Comparison of ENCODE assay signal across 13 cellular contexts in the genomic region with DNA sequence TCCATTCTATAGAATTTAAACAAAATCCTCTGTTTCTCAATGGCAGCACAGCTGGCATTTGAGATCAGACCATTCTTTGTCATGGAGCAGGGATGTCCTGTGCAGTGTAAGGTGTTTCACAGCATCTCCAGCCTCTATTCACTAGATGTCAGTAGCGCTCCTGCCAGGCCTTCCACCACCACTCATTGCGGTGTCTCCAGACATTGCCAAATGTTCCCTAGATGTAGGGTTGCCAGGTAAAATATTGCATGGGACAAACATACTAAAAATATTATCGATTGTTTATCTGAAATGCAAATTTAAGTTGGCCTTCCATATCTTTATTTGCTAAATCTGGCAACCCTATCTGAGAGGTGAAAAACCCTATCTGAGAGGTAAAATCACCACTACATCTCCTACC. TPM values are rescaled to one million over a fixed set of nuclear protein-coding genes. Genes with fewer than 3 reads are reported as not detected.
DNase-seq lines count a peak whose midpoint lies in the region; ATAC-seq, FAIRE-seq and TF ChIP-seq lines count a peak whose summit lies in the region.
"Had no signal": no experiment of that assay in that cellular context is flagged by ENCODE, and none has a peak within 500 bp of the region (broad histone marks: within the 10 kb centered on the region; RNA-seq: fewer than 3 reads in every experiment).

No MANE protein-coding gene starts in this region.

- H3K4me2 ChIP-seq in keratinocyte (ENCODE audit: control insufficient read depth, extremely low read depth, insufficient read depth, low read depth, low read length), result no peak overlapping the region

- no peaks in the 10 kb centered on the region for H3K4me1 ChIP-seq in Panc1 (ENCODE audit: control insufficient read depth, insufficient read depth, low read length)
- peaks cover 9% of the 10 kb centered on the region for H3K4me1 ChIP-seq in keratinocyte (ENCODE audit: control insufficient read depth, extremely low read depth, insufficient read depth, low read length)

- H3K9me3 ChIP-seq in Panc1 (ENCODE audit: control insufficient read depth, insufficient read depth, low read depth, low read length) (no peaks in the 10 kb centered on the region), keratinocyte (ENCODE audit: control insufficient read depth, low read depth, low read length) (no peaks in the 10 kb centered on the region)

- no peak for FAIRE-seq in keratinocyte (lab: Jason Lieb, UNC)
- FAIRE-seq: D721Med, RCC 7860 had no signal

- no peaks in the 10 kb centered on the region for H3K79me2 ChIP-seq in keratinocyte (ENCODE audit: control insufficient read depth, insufficient read depth, low read length)

- POLR2A ChIA-PET in Panc1 (lab: Charles Lee), result no interaction called here

- intact Hi-C loops in Panc1 (cut with micrococcal nuclease; ENCODE audit: unreplicated experiment), result no loop called here

- no peak overlapping the region for H2AFZ ChIP-seq in keratinocyte (ENCODE audit: control insufficient read depth, low read length)

- H3K36me3 ChIP-seq in Panc1 (ENCODE audit: control insufficient read depth, insufficient read depth, low read length) (no peaks in the 10 kb centered on the region), keratinocyte (ENCODE audit: control insufficient read depth in 2 of 2, extremely low read depth in 1 of 2, insufficient read depth in 2 of 2, low read length in 2 of 2) (no peaks in the 10 kb centered on the region)

- DNase-seq in GM13976 (ENCODE audit: low spot score) (no peak), Panc1 (ENCODE audit: low read depth, low spot score) (no peak), keratinocyte (ENCODE audit: low read depth, low spot score) (no peak)
- DNase-seq in activated naive CD4-positive, alpha-beta T cell treated with anti-CD3 and anti-CD28 coated beads, Interleukin-2, amount 50 U/mL, for 16 hours, result no peak
- no peak for DNase-seq in activated CD4-positive, alpha-beta T cell treated with anti-CD3 and anti-CD28 coated beads, Interleukin-2, amount 50 U/mL, for 1 hour
- DNase-seq: amniotic stem cell had no signal

- TF ChIP-seq CTCF in C4-2B (conservative IDR thresholded peaks at IDR 0.05) (peak; percentile 26), GM13976 (IDR thresholded peaks at IDR 0.05; ENCODE audit: borderline replicate concordance, control extremely low read depth, extremely low read depth, insufficient read depth, missing control alignments) (peak; percentile 12), Panc1 (IDR thresholded peaks at IDR 0.05) (peak; percentile 73), keratinocyte (optimal IDR thresholded peaks at IDR 0.05 in 1 of 3, IDR thresholded peaks at IDR 0.05 in 1 of 3, conservative IDR thresholded peaks at IDR 0.05 in 1 of 3; ENCODE audit: extremely low read depth in 1 of 3, insufficient read depth in 2 of 3, low read length in 3 of 3) (peak; percentile 36 to 86 (median 48))

- no peaks in the 10 kb centered on the region for H3K9me1 ChIP-seq in keratinocyte (ENCODE audit: control insufficient read depth, extremely low read depth, insufficient read depth, low read length)

- H3K4me3 ChIP-seq in Panc1 (ENCODE audit: low read depth in 2 of 2, low read length in 2 of 2), result no peak overlapping the region
- no peak overlapping the region for H3K4me3 ChIP-seq in keratinocyte (ENCODE audit: control insufficient read depth in 2 of 3, extremely low read depth in 1 of 3, insufficient read depth in 2 of 3, low read depth in 1 of 3, low read length in 3 of 3)

- BruUV-seq in Panc1 (replicated peaks; lab: Mats Ljungman, UMichigan), result no TSS peak

- no peak overlapping the region for H3K9ac ChIP-seq in keratinocyte (ENCODE audit: control insufficient read depth, extremely low read depth, insufficient read depth, low read length)

- ATAC-seq in Panc1 (peak; percentile 87), GM21528 (IDR thresholded peaks at IDR 0.05; ENCODE audit: low FRiP score, unreplicated experiment) (no peak), GM18498 (IDR thresholded peaks at IDR 0.05; ENCODE audit: unreplicated experiment) (no peak)

- no peaks in the 10 kb centered on the region for H4K20me1 ChIP-seq in keratinocyte (ENCODE audit: control insufficient read depth, extremely low read depth, insufficient read depth, low read length)

- dilution Hi-C loops in keratinocyte (cut with MboI; ENCODE audit: extremely low pct_ligation_motif_present, low sequenced_read_pairs), result no loop called here

- H3K27me3 ChIP-seq in Panc1 (ENCODE audit: control insufficient read depth, insufficient read depth, low read length) (peaks cover 7% of the 10 kb centered on the region), keratinocyte (ENCODE audit: control insufficient read depth, extremely low read depth, insufficient read depth, low read length) (no peaks in the 10 kb centered on the region)

- H3K27ac ChIP-seq in C4-2B (no peak overlapping the region), Panc1 (ENCODE audit: low read length) (no peak overlapping the region), keratinocyte (ENCODE audit: control insufficient read depth, insufficient read depth, low read length) (no peak overlapping the region)

- in situ Hi-C loops in GM13976 (cut with MboI; ENCODE audit: low sequenced_read_pairs, unreplicated experiment), result no loop called here
- in situ Hi-C loops in Panc1 (cut with HindIII; ENCODE audit: low pct_unique_long_range_greater_than_20kb, low sequenced_read_pairs), result no loop called here

- CTCF ChIA-PET in Panc1 (lab: Charles Lee), result interaction anchor here (0.8 to 2.3 kb wide), 2 partner anchors 9 to 124 kb away, joined by 5 to 8 read pairs; no protein-coding TSS in a partner anchor

RNA-seq across cellular contexts. Expression of a gene that starts 11.7 kb away (rescaled TPM):
- not detected for total RNA-seq in Panc1 (2021; ENCODE audit: unreplicated experiment)
- polyA plus RNA-seq in Panc1 (2012; ENCODE audit: insufficient read length), result not detected
- polyA plus RNA-seq in keratinocyte, result 0.22 to 0.59 TPM (median 0.39 TPM) in 3 replicates
- 1.6 TPM for polyA plus RNA-seq in keratinocyte (2011; ENCODE audit: low read depth)
- polyA plus RNA-seq in keratinocyte (2011; cell fraction: cytosol; rRNA removed), result 0.34 and 0.75 TPM in 2 replicates
- 0.71 and 0.92 TPM in 2 replicates for polyA plus RNA-seq in keratinocyte (2011; cell fraction: nucleus; rRNA removed)
- 0.09 and 2.2 TPM in 2 replicates for polyA plus RNA-seq in keratinocyte (2012; ENCODE audit: low replicate concordance)
- 0.73 to 2.0 TPM in 2 of 3 replicates, not detected in the other for polyA minus RNA-seq in keratinocyte
- polyA minus RNA-seq in keratinocyte (2011; cell fraction: cytosol; rRNA and poly(A)+ RNA removed), result not detected
- polyA minus RNA-seq in keratinocyte (2011; cell fraction: nucleus; rRNA and poly(A)+ RNA removed), result 1.2 TPM in 1 of 2 replicates, not detected in the other
- total RNA-seq: fibroblast of lung had no signal
- polyA plus RNA-seq: fibroblast of lung had no signal

RNA-seq across cellular contexts. Expression of a gene that starts 57.9 kb away (rescaled TPM):
- not detected for total RNA-seq in Panc1 (2021; ENCODE audit: unreplicated experiment)
- polyA plus RNA-seq in Panc1 (2012; ENCODE audit: insufficient read length), result not detected
- polyA plus RNA-seq in keratinocyte, result not detected in 3 replicates
- polyA plus RNA-seq in keratinocyte (2011; ENCODE audit: low read depth), result not detected
- polyA plus RNA-seq in keratinocyte (2011; cell fraction: cytosol; rRNA removed), result not detected in 2 replicates
- not detected in 2 replicates for polyA plus RNA-seq in keratinocyte (2011; cell fraction: nucleus; rRNA removed)
- not detected in 2 replicates for polyA plus RNA-seq in keratinocyte (2012; ENCODE audit: low replicate concordance)
- polyA minus RNA-seq in keratinocyte, result not detected in 3 replicates
- not detected for polyA minus RNA-seq in keratinocyte (2011; cell fraction: cytosol; rRNA and poly(A)+ RNA removed)
- not detected in 2 replicates for polyA minus RNA-seq in keratinocyte (2011; cell fraction: nucleus; rRNA and poly(A)+ RNA removed)
- total RNA-seq: fibroblast of lung, mesothelial cell of epicardium had no signal
- polyA plus RNA-seq: fibroblast of lung had no signal

Comparison
In these comparisons a context has a peak if more than half of its experiments do, and no peak if none do; other contexts are left out.
1. CTCF ChIP-seq: peak in every context shown above with its lines; median percentile 73 in Panc1; 48 in keratinocyte; 26 in C4-2B; 12 in GM13976.